11 cellular contexts compared by ENCODE assay signal in the genomic region with DNA sequence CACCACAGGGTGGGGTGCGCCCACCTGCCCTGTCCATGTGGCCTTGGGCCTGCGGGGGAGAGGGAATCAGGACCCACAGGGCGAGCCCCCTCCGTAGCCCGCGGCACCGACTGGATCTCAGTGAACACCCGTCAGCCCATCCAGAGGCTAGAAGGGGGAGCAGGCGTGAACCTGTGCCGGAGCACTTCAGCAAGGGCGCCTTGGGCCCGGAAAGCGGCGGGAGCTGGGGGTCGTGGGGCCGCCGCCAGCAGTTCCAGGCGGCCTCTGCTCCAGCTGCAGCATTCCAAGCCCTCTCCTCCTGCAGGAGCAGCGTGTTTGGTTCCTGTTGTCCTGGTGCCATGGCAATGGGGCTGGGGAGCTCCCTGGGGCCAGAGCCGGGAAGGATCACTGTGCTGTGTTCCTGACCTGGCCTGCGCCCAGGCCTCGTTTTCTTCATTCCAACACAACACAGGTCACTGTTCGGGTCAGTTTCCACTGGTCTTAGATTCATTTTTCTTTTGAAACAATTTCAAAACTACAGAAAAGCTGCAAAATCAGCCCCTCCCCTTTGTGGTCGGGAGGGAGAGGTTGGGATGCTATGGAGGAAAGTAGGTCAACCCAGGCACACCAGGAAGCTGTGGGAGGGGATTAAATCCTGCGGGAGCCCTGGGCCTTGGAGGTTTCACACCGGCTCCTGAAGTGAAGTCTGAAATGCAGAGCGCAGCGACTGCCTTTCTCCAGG. TPM values are rescaled to one million over a fixed set of nuclear protein-coding genes. Genes with fewer than 3 reads are reported as not detected.
DNase-seq lines count a peak whose midpoint lies in the region; ATAC-seq, FAIRE-seq and TF ChIP-seq lines count a peak whose summit lies in the region.
"Had no signal": no experiment of that assay in that cellular context is flagged by ENCODE, and none has a peak within 500 bp of the region (broad histone marks: within the 10 kb centered on the region; RNA-seq: fewer than 3 reads in every experiment).

No MANE protein-coding gene starts in this region.

- peaks cover 10 to 21% (median 13%) of the 10 kb centered on the region in 3 donors for H3K36me3 ChIP-seq in skeletal muscle tissue (ENCODE audit: control insufficient read depth in 3 of 3, insufficient read depth in 3 of 3, low read length in 3 of 3)

- peaks cover 39 to 60% (median 47%) of the 10 kb centered on the region in 3 donors for H3K4me1 ChIP-seq in skeletal muscle tissue (ENCODE audit: control insufficient read depth in 3 of 3, insufficient read depth in 3 of 3, low read length in 3 of 3)

- peak overlapping the region in 2 of 3 donors; percentile 14 to 22 for H3K4me3 ChIP-seq in skeletal muscle tissue (ENCODE audit: low read length in 3 of 3)

- TF ChIP-seq POLR2A in H54 (IDR thresholded peaks at IDR 0.05; ENCODE audit: low read depth, low read length): no peak

- H3K9me3 ChIP-seq in skeletal muscle tissue (ENCODE audit: control insufficient read depth in 3 of 3, low read length in 3 of 3): no peaks in the 10 kb centered on the region

- H3K27me3 ChIP-seq in skeletal muscle tissue (ENCODE audit: control insufficient read depth in 3 of 3, insufficient read depth in 3 of 3, low read length in 3 of 3): no peaks in the 10 kb centered on the region

- H3K9ac ChIP-seq in skeletal muscle tissue (ENCODE audit: low read depth in 1 of 3, low read length in 3 of 3): peak overlapping the region in 2 of 3 donors; percentile 4 to 54

- H3K27ac ChIP-seq in cingulate gyrus (ENCODE audit: low read depth, low read length) (peak overlapping the region; percentile 69), skeletal muscle tissue (ENCODE audit: low read depth, low read length) (peak overlapping the region; percentile 55)

- DNase-seq in H54 (ENCODE audit: insufficient read length, low spot score) (peak; percentile 82), left colon (peak in 1 of 2 donors; percentile 47), NCI-H2081 treated with DMSO at 0.1 percent for 48 hours (lab: John Stamatoyannopoulos, UW) (no peak), MV-4-11 (lab: John Stamatoyannopoulos, UW) (no peak)
- DNase-seq: effector memory CD8-positive, alpha-beta T cell; GDM1 had no signal

- intact Hi-C loops in left colon (cut with DNase I, micrococcal nuclease): loop anchor here in 1 of 2 donors (5.0 kb wide), 1 partner anchor 169 kb away; no protein-coding TSS in a partner anchor

- FAIRE-seq in H54 (lab: Jason Lieb, UNC): no peak

- ATAC-seq in left colon (peak; percentile 26), HG03469 (IDR thresholded peaks at IDR 0.05; ENCODE audit: unreplicated experiment) (no peak), GM21381 (IDR thresholded peaks at IDR 0.05; ENCODE audit: unreplicated experiment) (no peak)
- ATAC-seq: effector memory CD8-positive, alpha-beta T cell; HCT116 had no signal

RNA-seq across cellular contexts. Expression of a gene that starts 18.8 kb away (rescaled TPM):
- total RNA-seq in left colon (10 to 100 TPM; 22.3 to 30.5 TPM), skeletal muscle tissue (10.4 TPM)

RNA-seq across cellular contexts. Expression of a gene that starts 37.9 kb away (rescaled TPM):
- total RNA-seq in left colon (10 to 100 TPM in 1 of 2 donors, 1 to 10 TPM in 1; 6.8 to 33.1 TPM), skeletal muscle tissue (19.8 TPM)
